18 cellular contexts compared by ENCODE assay signal in the genomic region with DNA sequence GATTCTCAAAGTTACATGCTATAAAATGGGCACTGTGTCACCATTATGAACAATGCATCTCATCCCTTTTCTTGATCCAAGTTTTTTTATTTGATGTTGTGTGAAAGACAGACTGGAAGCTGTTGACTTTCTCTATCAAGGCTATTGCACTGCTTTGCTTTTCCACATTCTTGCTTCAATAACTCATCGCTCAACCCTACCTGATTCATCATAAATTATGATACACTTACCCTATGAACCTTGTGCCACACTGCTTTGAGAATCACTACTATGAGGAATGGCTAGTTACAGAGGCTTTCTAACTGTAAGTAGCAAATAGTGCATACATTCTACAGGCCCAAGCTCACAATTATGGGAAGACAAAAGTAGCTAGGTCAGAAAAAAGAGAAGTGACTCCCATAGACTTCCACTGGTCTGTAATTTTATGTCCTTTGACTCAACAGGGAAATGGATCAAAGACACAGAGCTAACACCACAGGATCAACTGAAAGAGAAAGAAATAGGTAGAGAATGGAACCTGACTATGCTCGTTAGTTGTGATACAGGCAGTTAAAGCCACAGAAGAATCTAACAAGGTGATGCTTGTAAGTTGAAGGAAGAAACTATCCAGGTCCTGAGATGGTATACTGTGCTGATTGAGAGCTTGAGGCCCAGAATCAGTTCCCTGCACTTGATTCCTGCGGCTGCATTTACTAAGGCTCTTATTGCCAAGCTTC.
DNase-seq lines count a peak whose midpoint lies in the region; ATAC-seq, FAIRE-seq and TF ChIP-seq lines count a peak whose summit lies in the region.
"Had no signal": no experiment of that assay in that cellular context is flagged by ENCODE, and none has a peak within 500 bp of the region (broad histone marks: within the 10 kb centered on the region; RNA-seq: fewer than 3 reads in every experiment).

No MANE protein-coding gene starts in this region.

- H3K9me2 ChIP-seq in hepatocyte (replicated peaks; ENCODE audit: insufficient read depth) = no peaks in the 10 kb centered on the region

- CTCF ChIA-PET in A549 (lab: Yijun Ruan, JAX) = interaction anchor here (0.6 to 2.1 kb wide), 4 partner anchors 10 to 165 kb away, joined by 3 to 7 read pairs (median 5); no protein-coding TSS in a partner anchor

- no peaks in the 10 kb centered on the region for H3K27me3 Mint-ChIP-seq in HFFc6 (ENCODE audit: insufficient read depth)
- H3K27me3 Mint-ChIP-seq: activated T-helper 17 cell treated with anti-CD3 and anti-CD28 coated beads, Interleukin-2, amount 50 U/mL, for 72 hours; CD4-positive, CD25-positive, alpha-beta regulatory T cell; central memory CD8-positive, alpha-beta T cell had no signal

- H3K4me3 Mint-ChIP-seq in HFFc6 = no peak overlapping the region
- H3K4me3 Mint-ChIP-seq: activated T-helper 17 cell treated with anti-CD3 and anti-CD28 coated beads, Interleukin-2, amount 50 U/mL, for 72 hours; central memory CD8-positive, alpha-beta T cell had no signal

- H4K20me1 ChIP-seq in hepatocyte (ENCODE audit: insufficient read depth, poor library complexity, severe bottlenecking) = peaks cover 3% of the 10 kb centered on the region

- FAIRE-seq in A549 (lab: Jason Lieb, UNC) = no peak
- FAIRE-seq: urothelium cell line had no signal

- H3K79me2 ChIP-seq in hepatocyte = peaks cover 43% of the 10 kb centered on the region

- no peaks in the 10 kb centered on the region for H3K9me3 ChIP-seq in A549
- H3K9me3 ChIP-seq in RWPE2 (ENCODE audit: severe bottlenecking) = peaks cover 2% of the 10 kb centered on the region
- H3K9me3 ChIP-seq in hepatocyte (ENCODE audit: low read depth) = no peaks in the 10 kb centered on the region
- H3K9me3 ChIP-seq: right lobe of liver had no signal

- peak overlapping the region; percentile 43 to 83; a peak in 5 of 6 replicates for H3K27ac ChIP-seq in A549
- peak overlapping the region; percentile 30 for H3K27ac ChIP-seq in RWPE2 (ENCODE audit: poor library complexity, severe bottlenecking)
- H3K27ac ChIP-seq in hepatocyte = peak overlapping the region; percentile 16
- H3K27ac ChIP-seq: right lobe of liver had no signal

- WGBS in A549 (ENCODE audit: missing lambda C conversion rate) = 60% methylated on average over 3 of the region's 3 CpGs
- WGBS in hepatocyte (ENCODE audit: low lambda C conversion rate, missing lambda C conversion rate) = 91% methylated on average over 3 of the region's 3 CpGs

- H3K4me3 ChIP-seq in A549 (no peak overlapping the region), RWPE2 (ENCODE audit: severe bottlenecking) (no peak overlapping the region), hepatocyte (no peak overlapping the region)
- H3K4me3 ChIP-seq: right lobe of liver had no signal

- no peak for TF ChIP-seq RAD21 in A549 (conservative IDR thresholded peaks at IDR 0.05 in 1 of 2, IDR thresholded peaks at IDR 0.05 in 1 of 2)

- H3K27me3 ChIP-seq in RWPE2 (ENCODE audit: insufficient read depth, poor library complexity, severe bottlenecking) (no peaks in the 10 kb centered on the region), hepatocyte (no peaks in the 10 kb centered on the region)
- H3K27me3 ChIP-seq: right lobe of liver had no signal

- peaks cover 30% of the 10 kb centered on the region for H3K4me1 Mint-ChIP-seq in HFFc6 (ENCODE audit: low read depth)

- no peak for TF ChIP-seq POLR2A in A549 (IDR thresholded peaks at IDR 0.05; ENCODE audit: low read length)

- H3K4me1 ChIP-seq in A549 (peaks cover 53% of the 10 kb centered on the region), RWPE2 (ENCODE audit: insufficient read depth, poor library complexity, severe bottlenecking) (peaks cover 31% of the 10 kb centered on the region), hepatocyte (ENCODE audit: insufficient read depth) (no peaks in the 10 kb centered on the region)

- peak overlapping the region; percentile 20; the same call in 1 of the 2 replicates for H3K27ac Mint-ChIP-seq in HFFc6
- H3K27ac Mint-ChIP-seq: activated T-helper 17 cell treated with anti-CD3 and anti-CD28 coated beads, Interleukin-2, amount 50 U/mL, for 72 hours; CD4-positive, CD25-positive, alpha-beta regulatory T cell had no signal

- TF ChIP-seq EP300 in A549 (IDR thresholded peaks at IDR 0.05) = no peak

- ATAC-seq in A549 (peak; percentile 89 to 92), RWPE2 (ENCODE audit: low read depth) (peak; percentile 96)
- ATAC-seq: activated T-helper 17 cell treated with anti-CD3 and anti-CD28 coated beads, Interleukin-2, amount 50 U/mL, for 72 hours; left lobe of liver had no signal

- peaks cover 12% of the 10 kb centered on the region for H3K36me3 Mint-ChIP-seq in HFFc6 (ENCODE audit: low read depth)

- no peak overlapping the region for H2AFZ ChIP-seq in hepatocyte

- POLR2A ChIA-PET in A549 (lab: Yijun Ruan, JAX) = interaction anchor here (1.3 kb wide), 1 partner anchor 164 kb away, joined by 6 read pairs; a partner anchor contains a TSS

- peak overlapping the region; percentile 43 for H3K4me2 ChIP-seq in A549
- no peak overlapping the region for H3K4me2 ChIP-seq in hepatocyte

- DNase-seq in A549 (ENCODE audit: low read depth in 1 of 2, low spot score in 1 of 2) = peak in 1 of 2 experiments; percentile 57
- peak; percentile 9 for DNase-seq in HFFc6
- no peak for DNase-seq in RWPE2 (ENCODE audit: low spot score)
- DNase-seq in hepatocyte (ENCODE audit: low spot score) = no peak
- DNase-seq in amniotic stem cell (lab: John Stamatoyannopoulos, UW) = no peak
- DNase-seq in NCI-H526 (lab: John Stamatoyannopoulos, UW) = no peak
- no peak for DNase-seq in posterior cingulate gyrus
- no peak for DNase-seq in NCI-H82 treated with DMSO at 0.1 percent for 48 hours (lab: John Stamatoyannopoulos, UW; ENCODE audit: unreplicated experiment)
- DNase-seq: CD4-positive, CD25-positive, alpha-beta regulatory T cell; DMS53; NCI-H1105; NCI-H748 treated with DMSO at 0.1 percent for 48 hours; right lobe of liver; stimulated activated CD4-positive, alpha-beta T cell treated with anti-CD3 and anti-CD28 coated beads, Interleukin-1b, Interleukin-23, amount 100 ng/mL, for 48 hours had no signal

- no peak for TF ChIP-seq CTCF in A549 (IDR thresholded peaks at IDR 0.05)
- TF ChIP-seq CTCF in HFFc6 (IDR thresholded peaks at IDR 0.05) = no peak
- no peak for TF ChIP-seq CTCF in RWPE2 (IDR thresholded peaks at IDR 0.05; ENCODE audit: poor library complexity, severe bottlenecking)
- no peak for TF ChIP-seq CTCF in hepatocyte (IDR thresholded peaks at IDR 0.05; ENCODE audit: poor library complexity)

- H3K36me3 ChIP-seq in RWPE2 (ENCODE audit: low read depth) (peaks cover 16% of the 10 kb centered on the region), hepatocyte (replicated peaks; ENCODE audit: insufficient read depth, low read depth) (no peaks in the 10 kb centered on the region)
- H3K36me3 ChIP-seq: right lobe of liver had no signal

- intact Hi-C loops in posterior cingulate gyrus (cut with DNase I) = no loop called here

- no peaks in the 10 kb centered on the region for H3K9me3 Mint-ChIP-seq in HFFc6
- H3K9me3 Mint-ChIP-seq: activated T-helper 17 cell treated with anti-CD3 and anti-CD28 coated beads, Interleukin-2, amount 50 U/mL, for 72 hours; central memory CD8-positive, alpha-beta T cell had no signal

TF ChIP-seq in A549, 52 proteins besides CTCF, POLR2A, EP300 and RAD21:
- TF ChIP-seq GATA3 (IDR thresholded peaks at IDR 0.05; ENCODE audit: borderline replicate concordance) = peak; percentile 24; the same call in 1 of the 2 replicates
- TF ChIP-seq, protein P1, sequence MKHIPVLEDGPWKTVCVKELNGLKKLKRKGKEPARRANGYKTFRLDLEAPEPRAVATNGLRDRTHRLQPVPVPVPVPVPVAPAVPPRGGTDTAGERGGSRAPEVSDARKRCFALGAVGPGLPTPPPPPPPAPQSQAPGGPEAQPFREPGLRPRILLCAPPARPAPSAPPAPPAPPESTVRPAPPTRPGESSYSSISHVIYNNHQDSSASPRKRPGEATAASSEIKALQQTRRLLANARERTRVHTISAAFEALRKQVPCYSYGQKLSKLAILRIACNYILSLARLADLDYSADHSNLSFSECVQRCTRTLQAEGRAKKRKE (CRISPR knock-in tag; IDR thresholded peaks at IDR 0.05; ENCODE audit: low read depth) = no peak
- peak; percentile 27; the same call in 1 of the 2 replicates for TF ChIP-seq JUNB (IDR thresholded peaks at IDR 0.05)
- TF ChIP-seq MAFK (IDR thresholded peaks at IDR 0.05; ENCODE audit: partially characterized antibody) = peak; percentile 17
- TF ChIP-seq FOSL2 (IDR thresholded peaks at IDR 0.05) = peak; percentile 23; the same call in 1 of the 2 replicates
- TF ChIP-seq FOSL2 (CRISPR knock-in tag; IDR thresholded peaks at IDR 0.05) = peak; percentile 66
- no peak for TF ChIP-seq CEBPB (IDR thresholded peaks at IDR 0.05)
- TF ChIP-seq, protein P2, sequence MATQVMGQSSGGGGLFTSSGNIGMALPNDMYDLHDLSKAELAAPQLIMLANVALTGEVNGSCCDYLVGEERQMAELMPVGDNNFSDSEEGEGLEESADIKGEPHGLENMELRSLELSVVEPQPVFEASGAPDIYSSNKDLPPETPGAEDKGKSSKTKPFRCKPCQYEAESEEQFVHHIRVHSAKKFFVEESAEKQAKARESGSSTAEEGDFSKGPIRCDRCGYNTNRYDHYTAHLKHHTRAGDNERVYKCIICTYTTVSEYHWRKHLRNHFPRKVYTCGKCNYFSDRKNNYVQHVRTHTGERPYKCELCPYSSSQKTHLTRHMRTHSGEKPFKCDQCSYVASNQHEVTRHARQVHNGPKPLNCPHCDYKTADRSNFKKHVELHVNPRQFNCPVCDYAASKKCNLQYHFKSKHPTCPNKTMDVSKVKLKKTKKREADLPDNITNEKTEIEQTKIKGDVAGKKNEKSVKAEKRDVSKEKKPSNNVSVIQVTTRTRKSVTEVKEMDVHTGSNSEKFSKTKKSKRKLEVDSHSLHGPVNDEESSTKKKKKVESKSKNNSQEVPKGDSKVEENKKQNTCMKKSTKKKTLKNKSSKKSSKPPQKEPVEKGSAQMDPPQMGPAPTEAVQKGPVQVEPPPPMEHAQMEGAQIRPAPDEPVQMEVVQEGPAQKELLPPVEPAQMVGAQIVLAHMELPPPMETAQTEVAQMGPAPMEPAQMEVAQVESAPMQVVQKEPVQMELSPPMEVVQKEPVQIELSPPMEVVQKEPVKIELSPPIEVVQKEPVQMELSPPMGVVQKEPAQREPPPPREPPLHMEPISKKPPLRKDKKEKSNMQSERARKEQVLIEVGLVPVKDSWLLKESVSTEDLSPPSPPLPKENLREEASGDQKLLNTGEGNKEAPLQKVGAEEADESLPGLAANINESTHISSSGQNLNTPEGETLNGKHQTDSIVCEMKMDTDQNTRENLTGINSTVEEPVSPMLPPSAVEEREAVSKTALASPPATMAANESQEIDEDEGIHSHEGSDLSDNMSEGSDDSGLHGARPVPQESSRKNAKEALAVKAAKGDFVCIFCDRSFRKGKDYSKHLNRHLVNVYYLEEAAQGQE (IDR thresholded peaks at IDR 0.05) = no peak
- no peak for TF ChIP-seq KDM1A (IDR thresholded peaks at IDR 0.05; ENCODE audit: low read depth)
- no peak for TF ChIP-seq NPAS2 (CRISPR knock-in tag; IDR thresholded peaks at IDR 0.05; ENCODE audit: borderline replicate concordance)
- TF ChIP-seq RCOR1 (IDR thresholded peaks at IDR 0.05; ENCODE audit: low read depth, low read length) = no peak
